In genomic region chr15:42890161-42890913, GRCh38 we compare ENCODE assay signal across 13 cellular contexts. TPM values are rescaled to one million over a fixed set of nuclear protein-coding genes. Genes with fewer than 3 reads are reported as not detected.
DNase-seq lines count a peak whose midpoint lies in the region; ATAC-seq, FAIRE-seq and TF ChIP-seq lines count a peak whose summit lies in the region.
"Had no signal": no experiment of that assay in that cellular context is flagged by ENCODE, and none has a peak within 500 bp of the region (broad histone marks: within the 10 kb centered on the region; RNA-seq: fewer than 3 reads in every experiment).

No MANE protein-coding gene starts in this region.

- 80% methylated on average over 2 of the region's 2 CpGs for WGBS in A549 (ENCODE audit: missing lambda C conversion rate)

- H3K4me2 ChIP-seq in A549, result peak overlapping the region; percentile 39; the same call in 2 of the 3 replicates
- H3K4me2 ChIP-seq: BLaER1 had no signal

- peaks cover 8% of the 10 kb centered on the region for H3K9me3 Mint-ChIP-seq in chondrocyte (ENCODE audit: low read depth)

- no peaks in the 10 kb centered on the region for H3K27me3 ChIP-seq in iPS-15b (ENCODE audit: control insufficient read depth, insufficient read depth, low read length)
- H3K27me3 ChIP-seq: BLaER1 had no signal

- H3K4me3 Mint-ChIP-seq in chondrocyte (ENCODE audit: unreplicated experiment), result no peak overlapping the region
- H3K4me3 Mint-ChIP-seq: effector memory CD8-positive, alpha-beta T cell; T-helper 1 cell treated with Interleukin-12 subunit alpha and Interleukin-12 subunit beta and Interleukin-4 antibody, amounts not matched to agents 30 μg/mL and 1 μg/mL, for 36 hours had no signal

- H3K9ac ChIP-seq in iPS-15b (ENCODE audit: low read depth, low read length), result no peak overlapping the region
- H3K9ac ChIP-seq: BLaER1 had no signal

- in situ Hi-C loops in astrocyte of the cerebellum (cut with HindIII; ENCODE audit: low sequenced_read_pairs), result no loop called here

- ATAC-seq in A549 (no peak; a peak in 1 of 6 replicates), GM18520 (IDR thresholded peaks at IDR 0.05; ENCODE audit: unreplicated experiment) (no peak), HG03025 (IDR thresholded peaks at IDR 0.05; ENCODE audit: low FRiP score, unreplicated experiment) (no peak)
- ATAC-seq: effector memory CD8-positive, alpha-beta T cell had no signal

- H3K27ac Mint-ChIP-seq in chondrocyte (ENCODE audit: unreplicated experiment), result no peak overlapping the region
- H3K27ac Mint-ChIP-seq: effector memory CD8-positive, alpha-beta T cell; T-helper 1 cell treated with Interleukin-12 subunit alpha and Interleukin-12 subunit beta and Interleukin-4 antibody, amounts not matched to agents 30 μg/mL and 1 μg/mL, for 36 hours had no signal

- no peaks in the 10 kb centered on the region for H3K36me3 ChIP-seq in iPS-15b (ENCODE audit: control insufficient read depth, insufficient read depth, low read length)

- peaks cover 16% of the 10 kb centered on the region; the same call in 2 of the 3 replicates for H3K4me1 ChIP-seq in A549
- H3K4me1 ChIP-seq in iPS-15b (ENCODE audit: control insufficient read depth, insufficient read depth, low read length), result peaks cover 10% of the 10 kb centered on the region
- H3K4me1 ChIP-seq: BLaER1 had no signal

- CTCF ChIA-PET in A549 (lab: Yijun Ruan, JAX), result interaction anchor here (2.5 kb wide), 1 partner anchor 36 kb away, joined by 6 read pairs; no protein-coding TSS in a partner anchor

- no peak for FAIRE-seq in A549 (lab: Jason Lieb, UNC)

- H3K27me3 Mint-ChIP-seq in chondrocyte (ENCODE audit: low read depth), result no peaks in the 10 kb centered on the region
- H3K27me3 Mint-ChIP-seq: effector memory CD8-positive, alpha-beta T cell had no signal

- H3K27ac ChIP-seq in A549, result no peak overlapping the region
- H3K27ac ChIP-seq: BLaER1 had no signal

- POLR2A ChIA-PET in A549 (lab: Yijun Ruan, JAX), result no interaction called here

- TF ChIP-seq EP300 in A549 (IDR thresholded peaks at IDR 0.05), result no peak

- peaks cover 7% of the 10 kb centered on the region for H3K36me3 Mint-ChIP-seq in chondrocyte (ENCODE audit: low read depth)

- no peak for TF ChIP-seq RAD21 in A549 (conservative IDR thresholded peaks at IDR 0.05 in 1 of 2, IDR thresholded peaks at IDR 0.05 in 1 of 2)

- TF ChIP-seq POLR2A in A549 (IDR thresholded peaks at IDR 0.05; ENCODE audit: low read length), result no peak

- no peak for TF ChIP-seq CTCF in A549 (IDR thresholded peaks at IDR 0.05)
- no peak for TF ChIP-seq CTCF in astrocyte of the cerebellum (IDR thresholded peaks at IDR 0.05; ENCODE audit: low read depth, low read length, missing control alignments)
- no peak for TF ChIP-seq CTCF in chondrocyte (IDR thresholded peaks at IDR 0.05)

- H3K4me3 ChIP-seq in A549, result no peak overlapping the region
- H3K4me3 ChIP-seq in astrocyte of the cerebellum (ENCODE audit: low read depth, low read length), result no peak overlapping the region
- H3K4me3 ChIP-seq in iPS-15b (ENCODE audit: low read depth, low read length), result peak overlapping the region; percentile 23
- H3K4me3 ChIP-seq: BLaER1 had no signal

- H3K9me3 ChIP-seq in A549 (no peaks in the 10 kb centered on the region), iPS-15b (ENCODE audit: control insufficient read depth, insufficient read depth, low read length) (no peaks in the 10 kb centered on the region)

- peak in 1 of 2 experiments; percentile 16 for DNase-seq in A549 (ENCODE audit: low read depth in 1 of 2, low spot score in 1 of 2)
- peak; percentile 21 for DNase-seq in HK-2 (ENCODE audit: unreplicated experiment)
- peak; percentile 88 for DNase-seq in astrocyte of the cerebellum (ENCODE audit: low read depth)
- DNase-seq in chondrocyte (ENCODE audit: low spot score), result no peak
- no peak for DNase-seq in anterior cingulate cortex (lab: John Stamatoyannopoulos, UW)
- DNase-seq: effector memory CD8-positive, alpha-beta T cell; NCI-H2171; stimulated activated naive CD4-positive, alpha-beta T cell treated with Interleukin-2 at 50 U/mL for 16 hours had no signal

- H3K4me1 Mint-ChIP-seq in chondrocyte (ENCODE audit: low read depth), result peaks cover 13% of the 10 kb centered on the region

TF ChIP-seq in A549, 52 proteins besides CTCF, POLR2A, EP300 and RAD21:
- no peak for TF ChIP-seq E2F6 (IDR thresholded peaks at IDR 0.05; ENCODE audit: borderline replicate concordance, low read depth)
- no peak for TF ChIP-seq JUNB (IDR thresholded peaks at IDR 0.05)
- TF ChIP-seq HOXA7 (CRISPR knock-in tag; IDR thresholded peaks at IDR 0.05), result no peak
- no peak for TF ChIP-seq PBX3 (IDR thresholded peaks at IDR 0.05)
- no peak for TF ChIP-seq SREBF2 (IDR thresholded peaks at IDR 0.05)

RNA-seq across cellular contexts. Expression of gene TTBK2, which starts 30.2 kb away (rescaled TPM):
- polyA plus RNA-seq in A549 (2011; rRNA removed), result 5.3 and 5.6 TPM in 2 replicates
- polyA plus RNA-seq in A549 (2012; cell fraction: cytosol; rRNA removed), result 0.86 and 1.1 TPM in 2 replicates
- polyA plus RNA-seq in A549 (2012; cell fraction: nucleus; rRNA removed), result 0.84 and 1.3 TPM in 2 replicates
- 1.8 to 2.3 TPM (median 2.0 TPM) in 3 replicates for polyA plus RNA-seq in A549 (2017; fragmentation: RNase III; extraction: RNeasy Plus Mini Kit Qiagen cat#74134 plus additional on column Dnase treatment)
- 7.0 and 9.6 TPM in 2 replicates for polyA minus RNA-seq in A549 (2011; rRNA and poly(A)+ RNA removed)
- 19.7 to 29.3 TPM (median 20.5 TPM) in 3 replicates for total RNA-seq in chondrocyte

Comparison
In these comparisons a context has a peak if more than half of its experiments do, and no peak if none do; other contexts are left out.
1. DNase-seq: peak in HK-2 (single experiment) and astrocyte of the cerebellum (single experiment); none in chondrocyte (single experiment) and anterior cingulate cortex (0 of 58).